ENCODE assay signal across 30 cellular contexts in the genomic region with DNA sequence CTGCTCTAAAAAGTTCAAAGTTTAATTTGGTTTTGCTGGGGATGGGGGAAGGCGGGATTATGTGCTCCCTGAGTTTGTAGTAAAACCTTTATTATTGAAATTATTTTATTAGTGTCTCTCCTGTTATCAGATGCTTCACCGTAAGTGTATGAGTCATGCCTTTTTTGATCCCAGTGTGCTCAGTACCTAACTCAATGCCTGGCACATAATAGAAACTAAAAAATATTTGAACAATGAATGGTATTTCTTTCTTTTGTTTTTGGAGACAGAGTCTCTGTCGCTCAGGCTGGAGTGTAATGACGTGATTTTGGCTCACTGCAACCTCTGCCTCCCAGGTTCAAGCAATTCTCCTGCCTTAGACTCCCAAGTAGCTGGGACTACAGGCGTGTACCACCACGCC. TPM values are rescaled to one million over a fixed set of nuclear protein-coding genes. Genes with fewer than 3 reads are reported as not detected.
A peak's percentile ranks its signal among the peaks of the same experiment; 100 is the strongest.
DNase-seq lines count a peak whose midpoint lies in the region; ATAC-seq and TF ChIP-seq lines count a peak whose summit lies in the region.
"Had no signal": no experiment of that assay in that cellular context is flagged by ENCODE, and none has a peak within 500 bp of the region (broad histone marks: within the 10 kb centered on the region; RNA-seq: fewer than 3 reads in every experiment).

No MANE protein-coding gene starts in this region.

- no peak overlapping the region for H3K14ac ChIP-seq in mesenchymal stem cell (ENCODE audit: low read length in 2 of 2)

- H3K36me3 ChIP-seq in neural progenitor cell (peaks cover 15% of the 10 kb centered on the region), mesenchymal stem cell (ENCODE audit: control insufficient read depth in 1 of 2, insufficient read depth in 2 of 2, low read depth in 1 of 2, low read length in 2 of 2) (peaks cover 22 to 81% of the 10 kb centered on the region in 2 experiments), mesendoderm (ENCODE audit: control insufficient read depth, insufficient read depth, low read length) (peaks cover 9% of the 10 kb centered on the region)

- H3K4me1 ChIP-seq in neural progenitor cell: peaks cover 15% of the 10 kb centered on the region
- peaks cover 3% of the 10 kb centered on the region for H3K4me1 ChIP-seq in mesenchymal stem cell (ENCODE audit: control insufficient read depth, insufficient read depth, low read depth, low read length)
- H3K4me1 ChIP-seq in mesendoderm (ENCODE audit: control insufficient read depth, low read depth, low read length): no peaks in the 10 kb centered on the region
- H3K4me1 ChIP-seq: parathyroid adenoma, upper lobe of right lung had no signal

- H2BK12ac ChIP-seq in mesenchymal stem cell (ENCODE audit: low read length in 2 of 2): no peak overlapping the region

- H3K27ac ChIP-seq in neural progenitor cell: no peak overlapping the region
- H3K27ac ChIP-seq in mesenchymal stem cell (ENCODE audit: low read length, poor library complexity, severe bottlenecking): no peak overlapping the region
- H3K27ac ChIP-seq in mesendoderm (ENCODE audit: low read depth, low read length): no peak overlapping the region
- H3K27ac ChIP-seq: parathyroid adenoma, skin epidermis, suprapubic skin, upper lobe of right lung, VCaP had no signal

- H3K9ac ChIP-seq in neural progenitor cell (no peak overlapping the region), mesenchymal stem cell (ENCODE audit: low read length) (no peak overlapping the region), mesendoderm (ENCODE audit: low read length) (no peak overlapping the region)
- H3K9ac ChIP-seq: parathyroid adenoma had no signal

- H2AK5ac ChIP-seq in mesenchymal stem cell (ENCODE audit: low read length, severe bottlenecking) (no peak overlapping the region), mesendoderm (ENCODE audit: low read length) (no peak overlapping the region)

- peak; percentile 29 for ATAC-seq in SK-N-SH treated with all-trans-retinoic acid at 6 μM for 48 hours
- ATAC-seq: activated T-cell treated with anti-CD3 and anti-CD28 coated beads, Interleukin-2, amount 50 U/mL, for 4 hours; left cardiac atrium; Panc1; stimulated activated memory B cell treated with anti-CD40 and anti-IgM and Interleukin-4, amounts not matched to agents 10 μg/mL and 1 μg/mL and 100 μg/mL, for 72 hours; upper lobe of right lung had no signal

- peaks cover 38% of the 10 kb centered on the region for H3F3A ChIP-seq in neural progenitor cell (ENCODE audit: low read depth)

- H3K9me3 ChIP-seq in neural progenitor cell (ENCODE audit: low read depth) (no peaks in the 10 kb centered on the region), mesenchymal stem cell (ENCODE audit: control insufficient read depth, low read length) (no peaks in the 10 kb centered on the region)
- H3K9me3 ChIP-seq: suprapubic skin, upper lobe of right lung had no signal

- no peak overlapping the region for H3K18ac ChIP-seq in mesenchymal stem cell (ENCODE audit: low read depth in 1 of 2, low read length in 2 of 2)
- no peak overlapping the region for H3K18ac ChIP-seq in mesendoderm (ENCODE audit: low read length)

- H2BK5ac ChIP-seq in mesenchymal stem cell (ENCODE audit: low read depth, low read length, poor library complexity, severe bottlenecking) (no peak overlapping the region), mesendoderm (ENCODE audit: low read length) (no peak overlapping the region)

- H3K79me1 ChIP-seq in mesenchymal stem cell (replicated peaks; ENCODE audit: low read length, poor library complexity, severe bottlenecking) (peaks cover 15% of the 10 kb centered on the region), mesendoderm (ENCODE audit: low read length) (peaks cover 5% of the 10 kb centered on the region)

- H3K27ac Mint-ChIP-seq in HFFc6 (peak overlapping the region; percentile 27), neural progenitor cell (peak overlapping the region; percentile 50)
- H3K27ac Mint-ChIP-seq: memory B cell; stimulated activated memory B cell treated with anti-CD40 and anti-IgM and Interleukin-4, amounts not matched to agents 10 μg/mL and 1 μg/mL and 100 μg/mL, for 72 hours had no signal

- 97% methylated on average over 4 of the region's 6 CpGs for WGBS in mesenchymal stem cell
- no CpG with 5 or more reads among the region's 6 CpGs for WGBS in mesendoderm (ENCODE audit: extremely low coverage, insufficient coverage, low lambda C conversion rate)

- no peak for TF ChIP-seq CTCF in HFFc6 (IDR thresholded peaks at IDR 0.05)
- TF ChIP-seq CTCF in epithelial cell of esophagus (IDR thresholded peaks at IDR 0.05; ENCODE audit: insufficient read depth, low read depth, low read length, missing control alignments): no peak
- TF ChIP-seq CTCF in neural progenitor cell (IDR thresholded peaks at IDR 0.05): no peak

- no peak overlapping the region for H3K4ac ChIP-seq in mesenchymal stem cell (ENCODE audit: low read depth in 1 of 2, low read length in 2 of 2)
- H3K4ac ChIP-seq in mesendoderm (ENCODE audit: low read depth, low read length): no peak overlapping the region

- no peak overlapping the region for H2BK15ac ChIP-seq in mesenchymal stem cell (ENCODE audit: low read depth, poor library complexity, severe bottlenecking)
- H2BK15ac ChIP-seq in mesendoderm (replicated peaks; ENCODE audit: low read depth): no peak overlapping the region

- H3K23ac ChIP-seq in mesenchymal stem cell (ENCODE audit: low read length in 2 of 2) (no peak overlapping the region), mesendoderm (ENCODE audit: low read length) (no peak overlapping the region)

- peaks cover 35% of the 10 kb centered on the region for H4K20me1 ChIP-seq in neural progenitor cell (ENCODE audit: low read depth)

- no peaks in the 10 kb centered on the region for H3K9me3 Mint-ChIP-seq in HFFc6
- no peaks in the 10 kb centered on the region for H3K9me3 Mint-ChIP-seq in neural progenitor cell
- H3K9me3 Mint-ChIP-seq: activated T-cell treated with anti-CD3 and anti-CD28 coated beads, Interleukin-2, amount 50 U/mL, for 4 hours; CD14-positive monocyte; memory B cell; stimulated activated memory B cell treated with anti-CD40 and anti-IgM and Interleukin-4, amounts not matched to agents 10 μg/mL and 1 μg/mL and 100 μg/mL, for 72 hours had no signal

- H3K4me1 Mint-ChIP-seq in HFFc6 (ENCODE audit: low read depth) (peaks cover 50% of the 10 kb centered on the region), neural progenitor cell (peaks cover 25% of the 10 kb centered on the region)
- H3K4me1 Mint-ChIP-seq: CD14-positive monocyte had no signal

- no peak overlapping the region for H4K8ac ChIP-seq in mesenchymal stem cell (ENCODE audit: low read length)
- H4K8ac ChIP-seq in mesendoderm (ENCODE audit: low read depth, low read length): no peak overlapping the region

- H3K36me3 Mint-ChIP-seq in HFFc6 (ENCODE audit: low read depth): peaks cover 21% of the 10 kb centered on the region
- peaks cover 17% of the 10 kb centered on the region for H3K36me3 Mint-ChIP-seq in neural progenitor cell

- H3K4me2 ChIP-seq in neural progenitor cell: no peak overlapping the region
- no peak overlapping the region for H3K4me2 ChIP-seq in mesenchymal stem cell (ENCODE audit: low read length, poor library complexity, severe bottlenecking)
- H3K4me2 ChIP-seq in mesendoderm (ENCODE audit: low read length): no peak overlapping the region

- H2AFZ ChIP-seq in neural progenitor cell (replicated peaks): no peak overlapping the region
- no peak overlapping the region for H2AFZ ChIP-seq in mesenchymal stem cell (ENCODE audit: low read depth, low read length)
- H2AFZ ChIP-seq: parathyroid adenoma had no signal

- no peak overlapping the region for H3K4me3 Mint-ChIP-seq in HFFc6
- no peak overlapping the region for H3K4me3 Mint-ChIP-seq in neural progenitor cell
- H3K4me3 Mint-ChIP-seq: activated T-cell treated with anti-CD3 and anti-CD28 coated beads, Interleukin-2, amount 50 U/mL, for 4 hours; CD14-positive monocyte; memory B cell; stimulated activated memory B cell treated with anti-CD40 and anti-IgM and Interleukin-4, amounts not matched to agents 10 μg/mL and 1 μg/mL and 100 μg/mL, for 72 hours had no signal

- peaks cover 50% of the 10 kb centered on the region for H3K79me2 ChIP-seq in neural progenitor cell (ENCODE audit: low read depth)
- peaks cover 11% of the 10 kb centered on the region for H3K79me2 ChIP-seq in mesendoderm (ENCODE audit: control insufficient read depth, insufficient read depth, low read length)
- H3K79me2 ChIP-seq: parathyroid adenoma had no signal

- H3K27me3 Mint-ChIP-seq in HFFc6 (ENCODE audit: insufficient read depth) (peaks cover 2% of the 10 kb centered on the region), neural progenitor cell (ENCODE audit: insufficient read depth, low read depth) (peaks cover 7% of the 10 kb centered on the region)
- H3K27me3 Mint-ChIP-seq: memory B cell; stimulated activated memory B cell treated with anti-CD40 and anti-IgM and Interleukin-4, amounts not matched to agents 10 μg/mL and 1 μg/mL and 100 μg/mL, for 72 hours had no signal

- H2BK120ac ChIP-seq in mesenchymal stem cell (ENCODE audit: low read depth, low read length) (no peak overlapping the region), mesendoderm (ENCODE audit: low read depth, low read length) (no peak overlapping the region)

- no peak overlapping the region for H3K56ac ChIP-seq in mesendoderm (ENCODE audit: low read length)

- H3K27me3 ChIP-seq in neural progenitor cell (no peaks in the 10 kb centered on the region), mesenchymal stem cell (ENCODE audit: control insufficient read depth in 1 of 2, insufficient read depth in 1 of 2, low read length in 2 of 2) (no peaks in the 10 kb centered on the region), mesendoderm (ENCODE audit: insufficient read depth, low read length, poor library complexity) (peaks cover 2% of the 10 kb centered on the region)
- H3K27me3 ChIP-seq: suprapubic skin, upper lobe of right lung had no signal

- DNase-seq in HFFc6 (no peak), epithelial cell of esophagus (ENCODE audit: low read depth) (peak; percentile 19), neural progenitor cell (ENCODE audit: low spot score) (no peak), mesenchymal stem cell (no peak), mesendoderm (no peak), anterior cingulate cortex (lab: John Stamatoyannopoulos, UW) (no peak)
- DNase-seq: activated CD4-positive, alpha-beta T cell treated with anti-CD3 and anti-CD28 coated beads for 48 hours; activated T-cell treated with anti-CD3 and anti-CD28 coated beads, Interleukin-2, amount 50 U/mL, for 4 hours; Calu3; central memory CD4-positive, alpha-beta T cell; DMS79 treated with DMSO at 0.1 percent for 48 hours; H7; hippocampal formation; Kasumi-1; left cardiac atrium; NCI-H2107; NCI-H446; NCI-H748 treated with DMSO at 0.1 percent for 48 hours; SIG-M5; T1000; upper lobe of right lung had no signal

- H4K5ac ChIP-seq in mesendoderm (ENCODE audit: low read length): no peak overlapping the region

- H3K4me3 ChIP-seq in epithelial cell of esophagus (ENCODE audit: low read length): no peak overlapping the region
- no peak overlapping the region for H3K4me3 ChIP-seq in neural progenitor cell
- H3K4me3 ChIP-seq in mesenchymal stem cell (ENCODE audit: insufficient read depth in 1 of 2, low read depth in 1 of 2, low read length in 2 of 2): no peak overlapping the region
- no peak overlapping the region for H3K4me3 ChIP-seq in mesendoderm (ENCODE audit: low read length)
- H3K4me3 ChIP-seq: skin epidermis, suprapubic skin, upper lobe of right lung had no signal

- H4K91ac ChIP-seq in mesenchymal stem cell (ENCODE audit: low read length): no peak overlapping the region

RNA-seq across cellular contexts. Expression of a gene that starts 6.4 kb away (rescaled TPM):
- 100 to 1,000 TPM; 154 to 186 (median 163) TPM for total RNA-seq in HFFc6 (2021; fragmentation: NEBNext Ultra II Directional; extraction: Animal tissue kit (Norgen Biotek cat#: 25700))
- total RNA-seq in neural progenitor cell (ENCODE audit: low replicate concordance): 239 and 430 TPM in 2 replicates
- polyA plus RNA-seq in mesenchymal stem cell (2013, experiment 1 of 2): 221 TPM
- polyA plus RNA-seq in mesenchymal stem cell (2013, experiment 2 of 2): 233 TPM
- 725 TPM for polyA plus RNA-seq in mesendoderm (2013, experiment 1 of 2)
- 705 TPM for polyA plus RNA-seq in mesendoderm (2013, experiment 2 of 2)
